ENCODE assay signal across 16 cellular contexts in genomic region chr20:34569598-34569997, GRCh38. TPM values are rescaled to one million over a fixed set of nuclear protein-coding genes. Genes with fewer than 3 reads are reported as not detected.
DNase-seq lines count a peak whose midpoint lies in the region; ATAC-seq, FAIRE-seq and TF ChIP-seq lines count a peak whose summit lies in the region.
"Had no signal": no experiment of that assay in that cellular context is flagged by ENCODE, and none has a peak within 500 bp of the region (broad histone marks: within the 10 kb centered on the region; RNA-seq: fewer than 3 reads in every experiment).

No MANE protein-coding gene starts in this region.

- H3K36me3 ChIP-seq in RWPE2 (ENCODE audit: low read depth) = peaks cover 30% of the 10 kb centered on the region
- H3K36me3 ChIP-seq in astrocyte (ENCODE audit: insufficient read depth, low read length) = no peaks in the 10 kb centered on the region
- H3K36me3 ChIP-seq in aorta (ENCODE audit: control insufficient read depth in 1 of 2, insufficient read depth in 2 of 2, low read length in 1 of 2) = peaks cover 0 to 10% of the 10 kb centered on the region in 2 donors
- H3K36me3 ChIP-seq in upper lobe of right lung = no peaks in the 10 kb centered on the region

- H3K27ac ChIP-seq in RWPE2 (ENCODE audit: poor library complexity, severe bottlenecking) = no peak overlapping the region
- no peak overlapping the region for H3K27ac ChIP-seq in astrocyte (ENCODE audit: low read depth, low read length)
- H3K27ac ChIP-seq in aorta (ENCODE audit: low read depth in 1 of 2, low read length in 2 of 2) = no peak overlapping the region
- H3K27ac ChIP-seq in upper lobe of right lung = no peak overlapping the region
- H3K27ac ChIP-seq: HL-60 had no signal

- no peak for FAIRE-seq in astrocyte (lab: Jason Lieb, UNC)
- FAIRE-seq: GM12878, GM19239 had no signal

- TF ChIP-seq POLR2A in GM18505 (IDR thresholded peaks at IDR 0.05; ENCODE audit: borderline replicate concordance, extremely low read depth, insufficient read depth, insufficient read length) = no peak

- H3K79me2 ChIP-seq in astrocyte (ENCODE audit: insufficient read depth, low read length) = no peaks in the 10 kb centered on the region

- H2AFZ ChIP-seq in astrocyte (ENCODE audit: low read depth, low read length) = no peak overlapping the region

- H3K4me3 Mint-ChIP-seq in astrocyte (ENCODE audit: unreplicated experiment) = no peak overlapping the region
- H3K4me3 Mint-ChIP-seq: CD4-positive, CD25-positive, alpha-beta regulatory T cell had no signal

- ATAC-seq in RWPE2 (ENCODE audit: low read depth) (no peak), aorta (ENCODE audit: low FRiP score) (no peak), GM18505 (IDR thresholded peaks at IDR 0.05; ENCODE audit: unreplicated experiment) (no peak), upper lobe of right lung (no peak)
- ATAC-seq: GM12878, HCT116 had no signal

- TF ChIP-seq CTCF in RWPE2 (IDR thresholded peaks at IDR 0.05; ENCODE audit: poor library complexity, severe bottlenecking) (no peak), astrocyte (IDR thresholded peaks at IDR 0.05; ENCODE audit: insufficient read depth, low read depth, low read length) (no peak), upper lobe of right lung (IDR thresholded peaks at IDR 0.05) (no peak)

- H3K36me3 Mint-ChIP-seq in astrocyte (ENCODE audit: low read depth, unreplicated experiment) = peaks cover 13% of the 10 kb centered on the region

- no peaks in the 10 kb centered on the region for H3K9me3 Mint-ChIP-seq in astrocyte (ENCODE audit: unreplicated experiment)
- H3K9me3 Mint-ChIP-seq: CD4-positive, CD25-positive, alpha-beta regulatory T cell had no signal

- no peak overlapping the region for H3K4me3 ChIP-seq in RWPE2 (ENCODE audit: severe bottlenecking)
- no peak overlapping the region for H3K4me3 ChIP-seq in astrocyte (ENCODE audit: insufficient read depth, low read depth, low read length)
- H3K4me3 ChIP-seq in aorta (ENCODE audit: low read length in 2 of 2) = no peak overlapping the region
- no peak overlapping the region for H3K4me3 ChIP-seq in upper lobe of right lung
- H3K4me3 ChIP-seq: BLaER1 treated with 17β-estradiol and CSF1 and Interleukin-3, amounts not matched to agents 10 nM and 100 nM; GM12878 had no signal

- no peaks in the 10 kb centered on the region for H3K9me3 ChIP-seq in RWPE2 (ENCODE audit: severe bottlenecking)
- H3K9me3 ChIP-seq in astrocyte (ENCODE audit: insufficient read depth, low read depth, low read length) = no peaks in the 10 kb centered on the region
- no peaks in the 10 kb centered on the region for H3K9me3 ChIP-seq in aorta (ENCODE audit: control insufficient read depth, low read length)
- H3K9me3 ChIP-seq in upper lobe of right lung = no peaks in the 10 kb centered on the region
- H3K9me3 ChIP-seq: BLaER1 treated with 17β-estradiol and CSF1 and Interleukin-3, amounts not matched to agents 10 nM and 100 nM had no signal

- no peaks in the 10 kb centered on the region for H3K27me3 ChIP-seq in RWPE2 (ENCODE audit: insufficient read depth, poor library complexity, severe bottlenecking)
- no peaks in the 10 kb centered on the region for H3K27me3 ChIP-seq in astrocyte (ENCODE audit: insufficient read depth, low read length)
- no peaks in the 10 kb centered on the region for H3K27me3 ChIP-seq in aorta (ENCODE audit: control insufficient read depth in 1 of 2, insufficient read depth in 2 of 2, low read length in 1 of 2)
- no peaks in the 10 kb centered on the region for H3K27me3 ChIP-seq in upper lobe of right lung
- H3K27me3 ChIP-seq: BLaER1 treated with 17β-estradiol and CSF1 and Interleukin-3, amounts not matched to agents 10 nM and 100 nM had no signal

- H3K27me3 Mint-ChIP-seq in astrocyte (ENCODE audit: low read depth, unreplicated experiment) = peaks cover 3% of the 10 kb centered on the region
- H3K27me3 Mint-ChIP-seq: CD4-positive, CD25-positive, alpha-beta regulatory T cell had no signal

- H3K4me2 ChIP-seq in astrocyte (ENCODE audit: low read length) = no peak overlapping the region

- H4K20me1 ChIP-seq in astrocyte (ENCODE audit: insufficient read depth, low read length) = no peaks in the 10 kb centered on the region
- H4K20me1 ChIP-seq: BLaER1 treated with 17β-estradiol and CSF1 and Interleukin-3, amounts not matched to agents 10 nM and 100 nM had no signal

- no peak overlapping the region for H3K9ac ChIP-seq in astrocyte (ENCODE audit: low read length)
- H3K9ac ChIP-seq: BLaER1 treated with 17β-estradiol and CSF1 and Interleukin-3, amounts not matched to agents 10 nM and 100 nM had no signal

- 94% methylated on average over 2 of the region's 2 CpGs for WGBS in aorta, 2 donors

- intact Hi-C loops in aorta (cut with DNase I) = no loop called here
- intact Hi-C loops in upper lobe of right lung (cut with DNase I) = no loop called here

- DNase-seq in EL = peak; percentile 20
- peak; percentile 15 for DNase-seq in HCEC 1CT
- peak; percentile 29 for DNase-seq in RWPE2 (ENCODE audit: low spot score)
- no peak for DNase-seq in astrocyte (ENCODE audit: low read depth)
- no peak for DNase-seq in NCI-H82 treated with DMSO at 0.1 percent for 48 hours (lab: John Stamatoyannopoulos, UW; ENCODE audit: unreplicated experiment)
- DNase-seq in aorta = no peak
- no peak for DNase-seq in upper lobe of right lung
- DNase-seq: ACHN; CD4-positive, CD25-positive, alpha-beta regulatory T cell; DMS53 had no signal

- peaks cover 7% of the 10 kb centered on the region for H3K4me1 Mint-ChIP-seq in astrocyte (ENCODE audit: low read depth, unreplicated experiment)

- H3K27ac Mint-ChIP-seq in astrocyte (ENCODE audit: unreplicated experiment) = peak overlapping the region; percentile 34
- H3K27ac Mint-ChIP-seq: CD4-positive, CD25-positive, alpha-beta regulatory T cell had no signal

- H3K4me1 ChIP-seq in RWPE2 (ENCODE audit: insufficient read depth, poor library complexity, severe bottlenecking) = no peaks in the 10 kb centered on the region
- peaks cover 7% of the 10 kb centered on the region for H3K4me1 ChIP-seq in astrocyte (ENCODE audit: insufficient read depth, low read length)
- H3K4me1 ChIP-seq in aorta (ENCODE audit: control insufficient read depth in 1 of 2, insufficient read depth in 2 of 2, low read length in 2 of 2) = no peaks in the 10 kb centered on the region
- H3K4me1 ChIP-seq in upper lobe of right lung = no peaks in the 10 kb centered on the region

RNA-seq across cellular contexts. Expression of gene MAP1LC3A, which starts 11.1 kb away (rescaled TPM):
- 48.9 and 52.3 TPM in 2 replicates for total RNA-seq in astrocyte
- 10 to 100 TPM; 45.0 to 46.1 TPM for total RNA-seq in aorta
- polyA plus RNA-seq in aorta = 10 to 100 TPM; 32.6 to 92.9 TPM
- 45.9 TPM for total RNA-seq in upper lobe of right lung

RNA-seq across cellular contexts. Expression of gene DYNLRB1, which starts 53.4 kb away (rescaled TPM):
- total RNA-seq in astrocyte (112 and 118 TPM in 2 replicates), aorta (100 to 1,000 TPM; 120 to 143 TPM), upper lobe of right lung (146 TPM)
- polyA plus RNA-seq in aorta = 100 to 1,000 TPM; 302 to 305 TPM

Comparison
In these comparisons a context has a peak if more than half of its experiments do, and no peak if none do; other contexts are left out.
1. DNase-seq: peak in EL (single experiment), HCEC 1CT (single experiment) and RWPE2 (single experiment); none in astrocyte (single experiment), NCI-H82 treated with DMSO at 0.1 percent for 48 hours (single experiment), aorta (0 of 2) and upper lobe of right lung (single experiment).